8 cellular contexts compared by ENCODE assay signal in genomic region chr16:71526111-71526998, GRCh38. TPM values are rescaled to one million over a fixed set of nuclear protein-coding genes. Genes with fewer than 3 reads are reported as not detected.
DNase-seq lines count a peak whose midpoint lies in the region; ATAC-seq, FAIRE-seq and TF ChIP-seq lines count a peak whose summit lies in the region.

TSS of gene CHST4 (plus strand) at chr16:71526426. CDS start at chr16:71536678, 10,252 bp downstream.

- POLR2A ChIA-PET in MCF 10A (lab: Yijun Ruan, JAX) = interaction anchor here (0.6 to 1.3 kb wide), 7 partner anchors 21 to 260 kb away, joined by 3 to 4 read pairs (median 3); partner anchors contain the start of gene ZNF23

- no peaks in the 10 kb centered on the region for H3K27me3 Mint-ChIP-seq in MCF 10A (ENCODE audit: insufficient read depth, unreplicated experiment)

- peaks cover 10% of the 10 kb centered on the region for H3K4me1 Mint-ChIP-seq in MCF 10A (ENCODE audit: insufficient read depth, unreplicated experiment)

- no peak within 1 kb of the TSS for H3K4me3 Mint-ChIP-seq in MCF 10A (ENCODE audit: unreplicated experiment)

- intact Hi-C loops in MCF 10A (cut with micrococcal nuclease) = no loop called here

- no peaks in the 10 kb centered on the region for H3K36me3 Mint-ChIP-seq in MCF 10A (ENCODE audit: insufficient read depth, unreplicated experiment)

- BruUV-seq in MCF 10A (replicated peaks; lab: Mats Ljungman, UMichigan) = no TSS peak

- no peak for TF ChIP-seq POLR2A in GM12891 (IDR thresholded peaks at IDR 0.05; ENCODE audit: low read depth, low read length)

- peak; percentile 79 for FAIRE-seq in GM12891 (lab: Jason Lieb, UNC)

- TF ChIP-seq CTCF in MCF 10A (IDR thresholded peaks at IDR 0.05; ENCODE audit: unreplicated experiment) = no peak

- no peaks in the 10 kb centered on the region for H3K9me3 Mint-ChIP-seq in MCF 10A (ENCODE audit: unreplicated experiment)

- ATAC-seq in GM19452 (IDR thresholded peaks at IDR 0.05; ENCODE audit: unreplicated experiment) (no peak), HG03520 (IDR thresholded peaks at IDR 0.05; ENCODE audit: unreplicated experiment) (no peak)

- H3K27ac Mint-ChIP-seq in MCF 10A (ENCODE audit: low read depth, unreplicated experiment) = no peak within 1 kb of the TSS

- CTCF ChIA-PET in MCF 10A (lab: Yijun Ruan, JAX) = interaction anchor here (0.7 to 2.2 kb wide), 9 partner anchors 9 to 113 kb away, joined by 3 to 20 read pairs (median 4); no protein-coding TSS in a partner anchor

- DNase-seq in GM12891 (ENCODE audit: insufficient read length, low spot score) = no peak
- DNase-seq in NCI-H187 treated with DMSO at 0.1 percent for 48 hours (lab: John Stamatoyannopoulos, UW) = peak; percentile 30
- DNase-seq in MCF 10A (ENCODE audit: unreplicated experiment) = peak; percentile 70
- peak; percentile 45 for DNase-seq in non-pigmented ciliary epithelial cell (ENCODE audit: low read depth)
- no peak for DNase-seq in stimulated activated CD4-positive, alpha-beta T cell treated with anti-CD3 and anti-CD28 coated beads, Interleukin-1b, Interleukin-23, amount 100 ng/mL, for 48 hours
- DNase-seq in NK-92 (lab: John Stamatoyannopoulos, UW; ENCODE audit: unreplicated experiment) = no peak

TF ChIP-seq in GM12891, 5 proteins besides CTCF, POLR2A, EP300 and RAD21:
- TF ChIP-seq POLR2AphosphoS5 (IDR thresholded peaks at IDR 0.05; ENCODE audit: low read depth, low read length) = no peak
- no peak for TF ChIP-seq SPI1 (IDR thresholded peaks at IDR 0.05; ENCODE audit: low read depth, low read length)
- no peak for TF ChIP-seq PAX5 (IDR thresholded peaks at IDR 0.05; ENCODE audit: insufficient read depth, low read length, severe bottlenecking)
- TF ChIP-seq POU2F2 (IDR thresholded peaks at IDR 0.05; ENCODE audit: low read depth, low read length) = no peak
- TF ChIP-seq TAF1 (IDR thresholded peaks at IDR 0.05; ENCODE audit: low read depth, low read length) = no peak

RNA-seq across cellular contexts. Expression of gene CHST4, which starts in this region (rescaled TPM):
- 0.41 TPM for polyA plus RNA-seq in GM12891 (2012; ENCODE audit: low read depth, missing spikeins)
- 0.14 TPM in 1 of 2 replicates, not detected in the other for total RNA-seq in MCF 10A (2022)

Comparison
In these comparisons a context has a peak if more than half of its experiments do, and no peak if none do; other contexts are left out.
1. Peak in DNase-seq in MCF 10A; RNA of the gene not detected or under 1 TPM.
2. DNase-seq: peak in NCI-H187 treated with DMSO at 0.1 percent for 48 hours (single experiment) and non-pigmented ciliary epithelial cell (single experiment); none in GM12891 (single experiment), stimulated activated CD4-positive, alpha-beta T cell treated with anti-CD3 and anti-CD28 coated beads, Interleukin-1b, Interleukin-23, amount 100 ng/mL, for 48 hours (single experiment) and NK-92 (single experiment).